13 cellular contexts compared by ENCODE assay signal in the genomic region with DNA sequence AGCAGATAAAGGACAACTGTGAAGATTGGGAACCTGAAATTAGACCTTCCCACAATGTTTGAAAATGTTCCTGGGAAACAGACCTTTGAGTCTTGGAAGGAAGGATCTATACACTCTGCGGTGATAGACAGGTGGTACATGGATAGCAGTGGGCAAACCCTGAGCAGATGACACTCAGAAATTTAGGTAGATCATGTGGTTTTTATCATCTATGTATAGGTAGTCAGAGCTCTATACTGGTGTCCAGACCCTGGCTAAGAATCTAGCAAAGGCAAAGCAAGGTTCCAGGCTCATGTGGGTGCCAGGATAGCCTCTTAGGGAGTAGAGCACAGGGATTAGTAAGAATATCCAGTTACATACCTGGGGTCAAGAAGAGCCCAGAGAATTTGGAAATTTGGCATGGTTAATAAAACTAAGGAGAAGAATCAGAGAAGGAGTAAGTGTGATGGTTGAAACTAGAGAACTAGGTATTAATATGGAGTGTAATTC.
DNase-seq lines count a peak whose midpoint lies in the region; ATAC-seq and TF ChIP-seq lines count a peak whose summit lies in the region.
"Had no signal": no experiment of that assay in that cellular context is flagged by ENCODE, and none has a peak within 500 bp of the region (broad histone marks: within the 10 kb centered on the region; RNA-seq: fewer than 3 reads in every experiment).

No MANE protein-coding gene starts in this region.

- H2AFZ ChIP-seq in SU-DHL-6 (ENCODE audit: low read depth, low read length, severe bottlenecking) = peak overlapping the region; percentile 59

- H3K9me3 Mint-ChIP-seq in activated CD4-positive, alpha-beta memory T cell treated with anti-CD3 and anti-CD28 coated beads, Interleukin-2, amount 10 ng/mL, durations not matched to agents 7 days and 5 days = no peaks in the 10 kb centered on the region
- H3K9me3 Mint-ChIP-seq: activated B cell treated with CpG ODN at 0.5 μM for 24 hours had no signal

- H3K4me1 Mint-ChIP-seq in activated CD4-positive, alpha-beta memory T cell treated with anti-CD3 and anti-CD28 coated beads, Interleukin-2, amount 10 ng/mL, durations not matched to agents 7 days and 5 days = peaks cover 7% of the 10 kb centered on the region

- no peaks in the 10 kb centered on the region for H3K9me2 ChIP-seq in SU-DHL-6 (replicated peaks; ENCODE audit: insufficient read depth, low read length)

- ATAC-seq in GM18499 (IDR thresholded peaks at IDR 0.05; ENCODE audit: insufficient read depth, unreplicated experiment) (peak; percentile 28), GM19397 (IDR thresholded peaks at IDR 0.05; ENCODE audit: unreplicated experiment) (peak; percentile 33), HG02981 (IDR thresholded peaks at IDR 0.05; ENCODE audit: unreplicated experiment) (peak; percentile 41), heart left ventricle (no peak)
- ATAC-seq: Right ventricle myocardium inferior, upper lobe of right lung had no signal

- intact Hi-C loops in heart left ventricle (cut with DNase I) = no loop called here

- 89 to 99% (median 96%) methylated on average over 1 of the region's 1 CpG for WGBS in heart left ventricle, 4 donors

- peak overlapping the region; percentile 43 for H3K4me2 ChIP-seq in SU-DHL-6 (ENCODE audit: low read depth, low read length, poor library complexity, severe bottlenecking)

- H3K27ac Mint-ChIP-seq in activated CD4-positive, alpha-beta memory T cell treated with anti-CD3 and anti-CD28 coated beads, Interleukin-2, amount 10 ng/mL, durations not matched to agents 7 days and 5 days = no peak overlapping the region
- H3K27ac Mint-ChIP-seq: activated B cell treated with CpG ODN at 0.5 μM for 24 hours had no signal

- POLR2A ChIA-PET in activated CD4-positive, alpha-beta memory T cell treated with anti-CD3 and anti-CD28 coated beads, Interleukin-2, amount 10 ng/mL, durations not matched to agents 7 days and 5 days (lab: Charles Lee) = no interaction called here

- no peaks in the 10 kb centered on the region for H3K36me3 Mint-ChIP-seq in activated CD4-positive, alpha-beta memory T cell treated with anti-CD3 and anti-CD28 coated beads, Interleukin-2, amount 10 ng/mL, durations not matched to agents 7 days and 5 days (ENCODE audit: low read depth)

- H3K4me3 ChIP-seq in SU-DHL-6 (ENCODE audit: insufficient read depth, low read length, poor library complexity, severe bottlenecking) (no peak overlapping the region), heart left ventricle (no peak overlapping the region)
- H3K4me3 ChIP-seq: upper lobe of right lung had no signal

- H3K27ac ChIP-seq in SU-DHL-6 (ENCODE audit: low read depth, low read length) (peak overlapping the region; percentile 55), heart left ventricle (no peak overlapping the region)
- H3K27ac ChIP-seq: upper lobe of right lung had no signal

- no peak for TF ChIP-seq POLR2A in heart left ventricle (IDR thresholded peaks at IDR 0.05)

- no peaks in the 10 kb centered on the region for H4K20me1 ChIP-seq in SU-DHL-6 (ENCODE audit: low read depth, low read length)

- H3K36me3 ChIP-seq in SU-DHL-6 (ENCODE audit: low read length) (no peaks in the 10 kb centered on the region), heart left ventricle (no peaks in the 10 kb centered on the region)
- H3K36me3 ChIP-seq: BE2C, upper lobe of right lung had no signal

- peaks cover 7% of the 10 kb centered on the region for H3F3A ChIP-seq in SU-DHL-6 (ENCODE audit: insufficient read depth)

- no peak overlapping the region; the same call in 1 of the 2 replicates for H3K9ac ChIP-seq in SU-DHL-6 (ENCODE audit: low read length)

- no peaks in the 10 kb centered on the region for H3K4me1 ChIP-seq in heart left ventricle
- H3K4me1 ChIP-seq: BE2C, upper lobe of right lung had no signal

- H3K9me3 ChIP-seq in SU-DHL-6 (ENCODE audit: insufficient read depth, low read length) (peaks cover 7% of the 10 kb centered on the region), heart left ventricle (no peaks in the 10 kb centered on the region)
- H3K9me3 ChIP-seq: BE2C, upper lobe of right lung had no signal

- no peak overlapping the region for H3K4me3 Mint-ChIP-seq in activated CD4-positive, alpha-beta memory T cell treated with anti-CD3 and anti-CD28 coated beads, Interleukin-2, amount 10 ng/mL, durations not matched to agents 7 days and 5 days
- H3K4me3 Mint-ChIP-seq: activated B cell treated with CpG ODN at 0.5 μM for 24 hours had no signal

- no peak for TF ChIP-seq CTCF in SU-DHL-6 (IDR thresholded peaks at IDR 0.05; ENCODE audit: insufficient read depth, low read length, poor library complexity, severe bottlenecking)
- TF ChIP-seq CTCF in heart left ventricle (IDR thresholded peaks at IDR 0.05) = no peak

- DNase-seq in heart left ventricle (no peak), DMS53 (lab: John Stamatoyannopoulos, UW) (no peak), NCI-H187 (lab: John Stamatoyannopoulos, UW) (no peak)
- no peak for DNase-seq in activated CD4-positive, alpha-beta memory T cell treated with anti-CD3 and anti-CD28 coated beads, Interleukin-2, amount 10 ng/mL, durations not matched to agents 7 days and 5 days
- DNase-seq: activated B cell treated with CpG ODN at 0.5 μM for 24 hours, activated gamma-delta T cell, BE2C, upper lobe of right lung had no signal

- no peaks in the 10 kb centered on the region for H3K79me2 ChIP-seq in SU-DHL-6 (ENCODE audit: insufficient read depth, low read length)

- H3K27me3 ChIP-seq in SU-DHL-6 (ENCODE audit: low read length) (no peaks in the 10 kb centered on the region), heart left ventricle (no peaks in the 10 kb centered on the region)
- H3K27me3 ChIP-seq: BE2C, upper lobe of right lung had no signal

- no peaks in the 10 kb centered on the region for H3K27me3 Mint-ChIP-seq in activated CD4-positive, alpha-beta memory T cell treated with anti-CD3 and anti-CD28 coated beads, Interleukin-2, amount 10 ng/mL, durations not matched to agents 7 days and 5 days
- H3K27me3 Mint-ChIP-seq: activated B cell treated with CpG ODN at 0.5 μM for 24 hours had no signal

- CTCF ChIA-PET in activated CD4-positive, alpha-beta memory T cell treated with anti-CD3 and anti-CD28 coated beads, Interleukin-2, amount 10 ng/mL, durations not matched to agents 7 days and 5 days (lab: Charles Lee) = no interaction called here

Comparison
In these comparisons a context has a peak if more than half of its experiments do, and no peak if none do; other contexts are left out.
1. ATAC-seq: peak in GM18499 (single experiment), GM19397 (single experiment) and HG02981 (single experiment); none in heart left ventricle (0 of 4).